ENCODE assay signal across 12 cellular contexts in the genomic region with DNA sequence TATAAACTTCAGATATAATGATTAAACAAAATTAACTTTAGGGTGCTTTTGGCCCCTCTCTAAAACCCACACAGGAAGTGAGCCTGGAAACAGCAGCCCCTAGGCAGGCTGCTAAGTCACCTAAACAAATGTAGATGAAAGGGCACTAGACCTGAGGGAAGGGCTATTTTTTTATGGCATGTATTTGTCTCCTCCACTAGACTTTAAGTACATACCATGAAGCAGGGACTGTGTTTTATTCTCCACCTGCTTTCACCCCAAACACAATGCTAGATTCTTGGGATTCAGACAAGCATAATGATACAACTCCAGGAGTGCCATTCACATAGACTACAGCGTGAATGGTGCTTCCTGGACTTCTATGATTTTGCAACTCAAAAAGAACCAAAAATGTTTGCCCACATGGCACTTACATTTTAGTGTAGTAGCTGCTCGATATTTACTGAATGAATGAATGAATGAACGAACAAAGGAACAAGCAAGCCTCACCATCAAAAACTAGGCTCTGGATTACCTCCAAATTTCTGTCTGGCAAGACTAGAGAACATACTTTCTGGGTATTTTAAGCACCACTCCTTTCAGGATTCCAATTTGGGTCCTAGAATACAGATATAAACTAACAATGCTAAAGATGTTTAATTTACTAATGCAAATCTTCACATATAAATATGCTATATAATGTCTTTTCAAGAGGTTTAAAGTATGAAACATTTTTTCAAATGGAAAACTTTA. TPM values are rescaled to one million over a fixed set of nuclear protein-coding genes. Genes with fewer than 3 reads are reported as not detected.
DNase-seq lines count a peak whose midpoint lies in the region; ATAC-seq, FAIRE-seq and TF ChIP-seq lines count a peak whose summit lies in the region.
"Had no signal": no experiment of that assay in that cellular context is flagged by ENCODE, and none has a peak within 500 bp of the region (broad histone marks: within the 10 kb centered on the region; RNA-seq: fewer than 3 reads in every experiment).

No MANE protein-coding gene starts in this region.

- no peaks in the 10 kb centered on the region for H3K9me2 ChIP-seq in GM23338 (ENCODE audit: insufficient read depth)

- H4K20me1 ChIP-seq in GM23338 (replicated peaks; ENCODE audit: insufficient read depth) = 0 out of 2 replicates have a peak, but pooled peaks cover 3% of the 10 kb centered on the region

- H3F3A ChIP-seq in GM23338 (replicated peaks; ENCODE audit: low read depth) = no peaks in the 10 kb centered on the region

- DNase-seq in GDM1 (lab: John Stamatoyannopoulos, UW) (peak; percentile 25), GM23338 (ENCODE audit: low spot score) (peak; percentile 46), OCI-M1 (lab: John Stamatoyannopoulos, UW) (peak; percentile 16), left colon (no peak), aorta (no peak), GM19238 (ENCODE audit: insufficient read length, low spot score) (no peak), D721Med (ENCODE audit: insufficient read length, low spot score) (no peak)
- no peak for DNase-seq in stimulated activated CD4-positive, alpha-beta T cell treated with anti-CD3 and anti-CD28 coated beads, Interleukin-2, amount 100 ng/mL, for 24 hours
- DNase-seq: head of caudate nucleus, NCI-H1694 had no signal

- ATAC-seq in GM23338 = peak; percentile 65
- peak; percentile 48 for ATAC-seq in left colon
- ATAC-seq in aorta (ENCODE audit: low FRiP score) = no peak

- H3K79me2 ChIP-seq in GM23338 (replicated peaks; ENCODE audit: insufficient read depth) = peaks cover 100% of the 10 kb centered on the region

- H3K9me3 Mint-ChIP-seq in GM23338 = no peaks in the 10 kb centered on the region
- H3K9me3 Mint-ChIP-seq: neural crest cell had no signal

- H3K4me3 Mint-ChIP-seq in GM23338 = no peak overlapping the region
- H3K4me3 Mint-ChIP-seq: neural crest cell had no signal

- H3K27me3 ChIP-seq in GM23338 (ENCODE audit: insufficient read depth) (no peaks in the 10 kb centered on the region), aorta (ENCODE audit: control insufficient read depth in 1 of 2, insufficient read depth in 2 of 2, low read length in 1 of 2) (no peaks in the 10 kb centered on the region)

- no peak for TF ChIP-seq CTCF in GM23338 (conservative IDR thresholded peaks at IDR 0.05; ENCODE audit: low read depth in 2 of 2)
- no peak for TF ChIP-seq CTCF in D721Med (IDR thresholded peaks at IDR 0.05; ENCODE audit: insufficient read depth, missing control alignments)

- 11 to 13% methylated on average over 3 of the region's 3 CpGs for WGBS in aorta, 2 donors

- no peaks in the 10 kb centered on the region for H3K36me3 Mint-ChIP-seq in GM23338 (ENCODE audit: low read depth)

- H3K4me3 ChIP-seq in GM23338 (0 out of 2 replicates have a peak overlapping the region, but pooled peaks have one; percentile 4), aorta (ENCODE audit: low read length in 2 of 2) (no peak overlapping the region)

- H3K9me3 ChIP-seq in aorta (ENCODE audit: control insufficient read depth, low read length) = no peaks in the 10 kb centered on the region

- H3K36me3 ChIP-seq in GM23338 (ENCODE audit: insufficient read depth) (no peaks in the 10 kb centered on the region), aorta (ENCODE audit: control insufficient read depth in 1 of 2, insufficient read depth in 2 of 2, low read length in 1 of 2) (no peaks in the 10 kb centered on the region)

- peak overlapping the region; percentile 80 for H3K27ac Mint-ChIP-seq in GM23338

- H3K27ac ChIP-seq in GM23338 (ENCODE audit: low read depth) (peak overlapping the region; percentile 30; the same call in 1 of the 2 replicates), aorta (ENCODE audit: low read depth in 1 of 2, low read length in 2 of 2) (no peak overlapping the region)

- intact Hi-C loops in left colon (cut with DNase I, micrococcal nuclease) (no loop called here), aorta (cut with DNase I) (no loop called here)

- H3K4me1 ChIP-seq in GM23338 (ENCODE audit: insufficient read depth) = peaks cover 10% of the 10 kb centered on the region
- peaks cover 8 to 10% of the 10 kb centered on the region in 2 donors for H3K4me1 ChIP-seq in aorta (ENCODE audit: control insufficient read depth in 1 of 2, insufficient read depth in 2 of 2, low read length in 2 of 2)

- no peak overlapping the region for H2AFZ ChIP-seq in GM23338

- H3K4me2 ChIP-seq in GM23338 = peak overlapping the region; percentile 42

- H3K4me1 Mint-ChIP-seq in GM23338 = peaks cover 16% of the 10 kb centered on the region

- no peak for FAIRE-seq in D721Med (lab: Jason Lieb, UNC)
- FAIRE-seq: TTC549 had no signal

- no peaks in the 10 kb centered on the region for H3K27me3 Mint-ChIP-seq in GM23338 (ENCODE audit: insufficient read depth, low read depth, poor library complexity)

TF ChIP-seq in GM23338, 12 proteins besides CTCF, POLR2A, EP300 and RAD21 (continues in another document):
- TF ChIP-seq NANOG (IDR thresholded peaks at IDR 0.05; ENCODE audit: borderline replicate concordance) (no peak), CREB1 (CRISPR knock-in tag; IDR thresholded peaks at IDR 0.05; ENCODE audit: low read depth) (no peak)
- TF ChIP-seq, protein P1, sequence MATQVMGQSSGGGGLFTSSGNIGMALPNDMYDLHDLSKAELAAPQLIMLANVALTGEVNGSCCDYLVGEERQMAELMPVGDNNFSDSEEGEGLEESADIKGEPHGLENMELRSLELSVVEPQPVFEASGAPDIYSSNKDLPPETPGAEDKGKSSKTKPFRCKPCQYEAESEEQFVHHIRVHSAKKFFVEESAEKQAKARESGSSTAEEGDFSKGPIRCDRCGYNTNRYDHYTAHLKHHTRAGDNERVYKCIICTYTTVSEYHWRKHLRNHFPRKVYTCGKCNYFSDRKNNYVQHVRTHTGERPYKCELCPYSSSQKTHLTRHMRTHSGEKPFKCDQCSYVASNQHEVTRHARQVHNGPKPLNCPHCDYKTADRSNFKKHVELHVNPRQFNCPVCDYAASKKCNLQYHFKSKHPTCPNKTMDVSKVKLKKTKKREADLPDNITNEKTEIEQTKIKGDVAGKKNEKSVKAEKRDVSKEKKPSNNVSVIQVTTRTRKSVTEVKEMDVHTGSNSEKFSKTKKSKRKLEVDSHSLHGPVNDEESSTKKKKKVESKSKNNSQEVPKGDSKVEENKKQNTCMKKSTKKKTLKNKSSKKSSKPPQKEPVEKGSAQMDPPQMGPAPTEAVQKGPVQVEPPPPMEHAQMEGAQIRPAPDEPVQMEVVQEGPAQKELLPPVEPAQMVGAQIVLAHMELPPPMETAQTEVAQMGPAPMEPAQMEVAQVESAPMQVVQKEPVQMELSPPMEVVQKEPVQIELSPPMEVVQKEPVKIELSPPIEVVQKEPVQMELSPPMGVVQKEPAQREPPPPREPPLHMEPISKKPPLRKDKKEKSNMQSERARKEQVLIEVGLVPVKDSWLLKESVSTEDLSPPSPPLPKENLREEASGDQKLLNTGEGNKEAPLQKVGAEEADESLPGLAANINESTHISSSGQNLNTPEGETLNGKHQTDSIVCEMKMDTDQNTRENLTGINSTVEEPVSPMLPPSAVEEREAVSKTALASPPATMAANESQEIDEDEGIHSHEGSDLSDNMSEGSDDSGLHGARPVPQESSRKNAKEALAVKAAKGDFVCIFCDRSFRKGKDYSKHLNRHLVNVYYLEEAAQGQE (IDR thresholded peaks at IDR 0.05; ENCODE audit: unreplicated experiment) = no peak

RNA-seq across cellular contexts. Expression of a gene that starts 10.0 kb away (rescaled TPM):
- 19.3 and 24.3 TPM in 2 replicates for total RNA-seq in GM23338 (2014; rRNA removed; shearing (Covaris generic))
- 10.2 and 12.4 TPM in 2 replicates for polyA plus RNA-seq in GM23338 (2016; fragmentation: Nextera tagmentation; extraction: Ambion mirVana)
- 10 to 100 TPM; 23.3 to 33.0 TPM for total RNA-seq in left colon
- 10 to 100 TPM; 33.4 to 45.8 TPM for total RNA-seq in aorta
- polyA plus RNA-seq in aorta = 1 to 10 TPM; 2.3 to 3.6 TPM

RNA-seq across cellular contexts. Expression of a gene that starts 23.4 kb away (rescaled TPM):
- total RNA-seq in GM23338 (2014; rRNA removed; shearing (Covaris generic)) = 12.1 and 17.7 TPM in 2 replicates
- polyA plus RNA-seq in GM23338 (2016; fragmentation: Nextera tagmentation; extraction: Ambion mirVana) (11.5 and 12.9 TPM in 2 replicates), aorta (10 to 100 TPM; 10.0 to 11.5 TPM)
- total RNA-seq in left colon (10 to 100 TPM; 15.6 to 15.8 TPM), aorta (10 to 100 TPM; 16.8 to 19.5 TPM)

Comparison
In these comparisons a context has a peak if more than half of its experiments do, and no peak if none do; other contexts are left out.
1. DNase-seq: peak in GDM1 (single experiment), GM23338 (single experiment) and OCI-M1 (single experiment); none in left colon (0 of 2), aorta (0 of 2), GM19238 (single experiment), D721Med (single experiment) and stimulated activated CD4-positive, alpha-beta T cell treated with anti-CD3 and anti-CD28 coated beads, Interleukin-2, amount 100 ng/mL, for 24 hours (0 of 2).